ENCODE assay signal across 15 cellular contexts in the genomic region with DNA sequence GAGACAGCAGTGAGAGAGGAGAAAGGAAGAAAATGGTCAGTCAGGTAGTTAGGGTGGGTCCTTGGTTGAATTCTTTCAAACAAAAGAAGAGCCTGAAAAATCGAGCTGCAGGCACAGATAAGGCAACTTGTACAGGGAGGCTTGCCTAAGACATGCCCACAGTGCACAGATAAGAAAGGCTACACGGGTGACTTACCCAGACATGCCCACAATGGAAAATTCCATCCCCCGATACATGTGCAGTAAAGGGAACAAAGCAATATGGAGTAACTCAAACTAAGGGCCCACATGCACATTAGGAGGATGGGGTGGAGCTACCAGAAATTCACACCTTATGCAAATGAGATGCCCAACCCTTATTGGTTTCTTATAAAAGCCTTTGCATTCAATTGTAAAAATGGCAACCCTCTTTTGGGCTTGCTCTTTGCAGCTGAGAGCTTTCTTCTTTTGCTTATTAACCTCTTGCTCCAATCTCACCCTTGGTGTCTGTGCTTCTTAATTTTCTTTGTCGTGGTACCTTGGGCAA.
DNase-seq lines count a peak whose midpoint lies in the region; ATAC-seq lines count a peak whose summit lies in the region.
"Had no signal": no experiment of that assay in that cellular context is flagged by ENCODE, and none has a peak within 500 bp of the region (broad histone marks: within the 10 kb centered on the region; RNA-seq: fewer than 3 reads in every experiment).

No MANE protein-coding gene starts in this region.

- peak; percentile 15 for ATAC-seq in HG02798 (IDR thresholded peaks at IDR 0.05; ENCODE audit: poor library complexity, unreplicated experiment)
- ATAC-seq in GM19035 (IDR thresholded peaks at IDR 0.05; ENCODE audit: unreplicated experiment), result no peak

- DNase-seq in GDM1 (lab: John Stamatoyannopoulos, UW) (peak; percentile 11), amniotic epithelial cell (ENCODE audit: low read depth) (peak; percentile 33), iris pigment epithelial cell (ENCODE audit: low read depth) (peak; percentile 6), NCI-H1092 (lab: John Stamatoyannopoulos, UW) (no peak), cerebellar cortex (ENCODE audit: low spot score) (no peak), activated gamma-delta T cell treated with Interleukin-2 at 50 U/mL for 16 hours (no peak)
- DNase-seq: activated CD4-positive, alpha-beta T cell treated with anti-CD3 and anti-CD28 coated beads, Interleukin-2, amount 10 ng/mL, durations not matched to agents 7 days and 5 days; activated gamma-delta T cell; cerebellar nuclear complex; DMS79 treated with DMSO at 0.1 percent for 48 hours; islet precursor cell; NCI-H1417 treated with DMSO at 0.1 percent for 48 hours; NCI-H526 treated with DMSO at 0.1 percent for 48 hours had no signal

Comparison
In these comparisons a context has a peak if more than half of its experiments do, and no peak if none do; other contexts are left out.
1. DNase-seq: peak in GDM1 (single experiment), amniotic epithelial cell (single experiment) and iris pigment epithelial cell (single experiment); none in NCI-H1092 (single experiment), cerebellar cortex (single experiment) and activated gamma-delta T cell treated with Interleukin-2 at 50 U/mL for 16 hours (single experiment).